Comparison of ENCODE assay signal across 22 cellular contexts in genomic region chr3:39804951-39805350, GRCh38. TPM values are rescaled to one million over a fixed set of nuclear protein-coding genes. Genes with fewer than 3 reads are reported as not detected.
DNase-seq lines count a peak whose midpoint lies in the region; ATAC-seq, FAIRE-seq and TF ChIP-seq lines count a peak whose summit lies in the region.
"Had no signal": no experiment of that assay in that cellular context is flagged by ENCODE, and none has a peak within 500 bp of the region (broad histone marks: within the 10 kb centered on the region; RNA-seq: fewer than 3 reads in every experiment).

No MANE protein-coding gene starts in this region.

- in situ Hi-C loops in GM23248 (cut with MboI) = no loop called here

- H3K4me3 ChIP-seq in GM23248 = no peak overlapping the region
- no peak overlapping the region for H3K4me3 ChIP-seq in bronchial epithelial cell (ENCODE audit: low read depth, low read length)
- H3K4me3 ChIP-seq: GM23338 had no signal

- H3K27me3 ChIP-seq in GM23248 (replicated peaks; ENCODE audit: insufficient read depth) (peaks cover 39% of the 10 kb centered on the region), bronchial epithelial cell (ENCODE audit: control insufficient read depth, insufficient read depth, low read length) (peaks cover 19% of the 10 kb centered on the region)

- FAIRE-seq in bronchial epithelial cell (lab: Jason Lieb, UNC) = no peak
- FAIRE-seq: D721Med, G401.6 had no signal

- H3K9ac ChIP-seq in GM23248 = no peak overlapping the region

- H3K27ac ChIP-seq in GM23248 = no peak overlapping the region

- WGBS in GM23248 (ENCODE audit: low coverage in 1 of 2, low lambda C conversion rate in 2 of 2, missing lambda C conversion rate in 2 of 2), 2 experiments = 79 to 81% methylated on average over 3 of the region's 3 CpGs

- no peak for ATAC-seq in HG03521 (IDR thresholded peaks at IDR 0.05; ENCODE audit: unreplicated experiment)
- ATAC-seq: GM23338, HCT116 had no signal

- H3K4me2 ChIP-seq in GM23248 (ENCODE audit: unreplicated experiment) = no peak overlapping the region
- H3K4me2 ChIP-seq: GM23338 had no signal

- no peak for TF ChIP-seq CTCF in bronchial epithelial cell (IDR thresholded peaks at IDR 0.05; ENCODE audit: insufficient read depth, low read length, severe bottlenecking)

- H3K79me2 ChIP-seq in GM23248 (ENCODE audit: insufficient read depth) = no peaks in the 10 kb centered on the region

- H3K9me3 ChIP-seq in GM23248 (ENCODE audit: low read depth) = no peaks in the 10 kb centered on the region

- H3K36me3 ChIP-seq in GM23248 (ENCODE audit: low read depth) (no peaks in the 10 kb centered on the region), bronchial epithelial cell (ENCODE audit: control insufficient read depth, insufficient read depth, low read length) (no peaks in the 10 kb centered on the region)

- H3K4me1 ChIP-seq in GM23248 (ENCODE audit: insufficient read depth) = no peaks in the 10 kb centered on the region

- no peaks in the 10 kb centered on the region for H4K20me1 ChIP-seq in GM23248 (ENCODE audit: insufficient read depth)

- DNase-seq in GM23248 (peak; percentile 14), bronchial epithelial cell (ENCODE audit: low read depth) (peak; percentile 42), kidney tubule cell (ENCODE audit: low spot score) (peak; percentile 22), NCI-H526 (lab: John Stamatoyannopoulos, UW) (no peak), NOMO-1 treated with DMSO at 0.1 percent for 48 hours (lab: John Stamatoyannopoulos, UW; ENCODE audit: unreplicated experiment) (no peak), HK-2 (ENCODE audit: unreplicated experiment) (no peak)
- DNase-seq: CD4-positive, alpha-beta memory T cell; DMS79; NCI-H1105 treated with DMSO at 0.1 percent for 48 hours; NCI-H187; NCI-H345; NCI-H69; OCI-M1; SIG-M5; SW 1271 had no signal

- H3K9me2 ChIP-seq in GM23248 (ENCODE audit: insufficient read depth) = no peaks in the 10 kb centered on the region

- H2AFZ ChIP-seq in GM23248 = no peak overlapping the region
- H2AFZ ChIP-seq: GM23338 had no signal

- H3F3A ChIP-seq in GM23248 (ENCODE audit: insufficient read depth) = no peaks in the 10 kb centered on the region

RNA-seq across cellular contexts. Expression of gene MYRIP, which starts 4.5 kb away (rescaled TPM):
- 0.32 TPM in 1 of 2 replicates, not detected in the other for total RNA-seq in GM23248 (2014; rRNA removed; shearing (Covaris generic))
- polyA plus RNA-seq in GM23248 (2016; fragmentation: Nextera tagmentation; extraction: Ambion mirVana) = 0.11 TPM in 1 of 2 replicates, not detected in the other
- total RNA-seq in bronchial epithelial cell = not detected in 2 replicates
- total RNA-seq: CD4-positive, alpha-beta memory T cell; RPMI7951 had no signal
- polyA plus RNA-seq: AG04450; CD4-positive, alpha-beta memory T cell had no signal

Comparison
In these comparisons a context has a peak if more than half of its experiments do, and no peak if none do; other contexts are left out.
1. DNase-seq: peak in GM23248 (single experiment), bronchial epithelial cell (single experiment) and kidney tubule cell (single experiment); none in NCI-H526 (0 of 2), NOMO-1 treated with DMSO at 0.1 percent for 48 hours (single experiment) and HK-2 (single experiment).